Comparison of ENCODE assay signal across 13 cellular contexts in the genomic region with DNA sequence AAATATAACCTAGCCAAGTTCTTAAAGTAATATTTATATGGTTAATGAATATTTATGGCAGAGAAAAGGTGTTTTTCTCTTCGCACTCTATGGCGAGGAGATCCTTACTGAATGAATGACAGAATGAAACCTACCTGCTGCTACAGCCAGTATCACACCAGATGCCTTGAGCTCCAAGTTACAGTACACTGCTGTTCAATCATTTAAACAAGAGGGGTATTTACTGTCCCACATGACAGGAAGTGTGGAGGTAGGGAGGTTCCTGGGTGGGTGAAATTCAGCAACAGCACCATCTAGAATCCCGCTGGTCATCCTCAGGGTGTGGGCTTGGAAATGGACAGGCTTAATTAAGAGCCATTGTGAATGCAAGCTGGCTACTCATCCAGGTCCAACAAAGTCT. TPM values are rescaled to one million over a fixed set of nuclear protein-coding genes. Genes with fewer than 3 reads are reported as not detected.
DNase-seq lines count a peak whose midpoint lies in the region; ATAC-seq and TF ChIP-seq lines count a peak whose summit lies in the region.
"Had no signal": no experiment of that assay in that cellular context is flagged by ENCODE, and none has a peak within 500 bp of the region (broad histone marks: within the 10 kb centered on the region; RNA-seq: fewer than 3 reads in every experiment).

No MANE protein-coding gene starts in this region.

- H3K36me3 ChIP-seq in lung (ENCODE audit: control insufficient read depth in 2 of 2, insufficient read depth in 2 of 2, low read length in 2 of 2): no peaks in the 10 kb centered on the region
- no peaks in the 10 kb centered on the region for H3K36me3 ChIP-seq in tibial artery
- H3K36me3 ChIP-seq in HAP-1 (replicated peaks): no peaks in the 10 kb centered on the region

- H3K27ac ChIP-seq in VCaP (peak overlapping the region; percentile 76), lung (ENCODE audit: low read depth in 1 of 2, low read length in 1 of 2) (peak overlapping the region; percentile 17 to 48), tibial artery (peak overlapping the region; percentile 64 to 72)

- H3K9me3 ChIP-seq in lung (ENCODE audit: control insufficient read depth in 2 of 2, insufficient read depth in 1 of 2, low read length in 1 of 2) (peaks cover 0 to 2% of the 10 kb centered on the region in 2 donors), tibial artery (no peaks in the 10 kb centered on the region), HAP-1 (no peaks in the 10 kb centered on the region)

- 93 to 95% methylated on average over 3 of the region's 3 CpGs for WGBS in lung, 2 donors

- TF ChIP-seq CTCF in VCaP (conservative IDR thresholded peaks at IDR 0.05) (no peak), lung (IDR thresholded peaks at IDR 0.05; ENCODE audit: control extremely low read depth, extremely low read depth) (no peak), tibial artery (IDR thresholded peaks at IDR 0.05) (no peak)

- peak; percentile 33 for ATAC-seq in GM21423 (IDR thresholded peaks at IDR 0.05; ENCODE audit: unreplicated experiment)
- no peak for ATAC-seq in lung (ENCODE audit: insufficient read depth, low FRiP score)
- ATAC-seq: Panc1 had no signal

- in situ Hi-C loops in G401 (cut with HindIII; ENCODE audit: low sequenced_read_pairs): no loop called here
- in situ Hi-C loops in HAP-1 (cut with MboI; ENCODE audit: low sequenced_read_pairs): no loop called here

- H3K4me1 ChIP-seq in lung (ENCODE audit: control insufficient read depth in 2 of 2, insufficient read depth in 2 of 2, low read length in 2 of 2) (peaks cover 7 to 32% of the 10 kb centered on the region in 2 donors), tibial artery (peaks cover 0 to 98% (median 70%) of the 10 kb centered on the region in 4 donors), HAP-1 (peaks cover under 1% of the 10 kb centered on the region; the same call in 1 of the 2 replicates)

- DNase-seq in lung (ENCODE audit: low spot score): no peak
- no peak for DNase-seq in tibial artery
- DNase-seq in cerebellar nuclear complex (lab: John Stamatoyannopoulos, UW): no peak
- no peak for DNase-seq in G401 (ENCODE audit: low spot score)
- no peak for DNase-seq in HAP-1 (ENCODE audit: low spot score in 2 of 2)
- DNase-seq: effector CD4-positive, alpha-beta T cell; GOT3; head of caudate nucleus; MV-4-11; stimulated activated naive CD4-positive, alpha-beta T cell had no signal

- no peaks in the 10 kb centered on the region for H3K27me3 ChIP-seq in lung (ENCODE audit: control insufficient read depth, insufficient read depth)
- no peaks in the 10 kb centered on the region for H3K27me3 ChIP-seq in tibial artery
- H3K27me3 ChIP-seq in HAP-1 (ENCODE audit: low read depth): no peaks in the 10 kb centered on the region

- intact Hi-C loops in tibial artery (cut with DNase I; ENCODE audit: low total_unique reads): no loop called here

- H3K4me3 ChIP-seq in lung (no peak overlapping the region), tibial artery (no peak overlapping the region), HAP-1 (no peak overlapping the region)

RNA-seq across cellular contexts. Expression of gene CYTH3, which starts 14.8 kb away (rescaled TPM):
- 10 to 100 TPM; 18.6 to 28.7 TPM for total RNA-seq in lung
- 10 to 100 TPM in 1 of 2 donors, 1 to 10 TPM in 1; 8.2 to 12.4 TPM for polyA plus RNA-seq in lung
- total RNA-seq in G401 (2014; rRNA removed; shearing (Covaris generic)): 12.6 and 15.1 TPM in 2 replicates
